24 cellular contexts compared by ENCODE assay signal in genomic region chr2:217182996-217183395, GRCh38.
"Had no signal": no experiment of that assay in that cellular context is flagged by ENCODE, and none has a peak within 500 bp of the region (broad histone marks: within the 10 kb centered on the region; RNA-seq: fewer than 3 reads in every experiment).

No MANE protein-coding gene starts in this region.

- H3K4me3 ChIP-seq: body of pancreas, cardiac muscle cell, left lung, lung, ovary, prostate gland, right atrium auricular region, upper lobe of right lung had no signal

- H3K27ac ChIP-seq: body of pancreas, cardiac muscle cell, left lung, ovary, prostate gland, right atrium auricular region, upper lobe of right lung, VCaP had no signal

- H3K36me3 ChIP-seq: cardiac muscle cell, left lung, ovary, prostate gland, right atrium auricular region, upper lobe of right lung had no signal

- H3K36me3 Mint-ChIP-seq: activated CD8-positive, alpha-beta memory T cell treated with anti-CD3 and anti-CD28 coated beads, Interleukin-2, amount 10 ng/mL, durations not matched to agents 7 days and 5 days had no signal

- H3K4me3 Mint-ChIP-seq: activated CD4-positive, alpha-beta T cell treated with anti-CD3 and anti-CD28 coated beads, Interleukin-2, amount 10 ng/mL, durations not matched to agents 7 days and 5 days; activated CD8-positive, alpha-beta memory T cell treated with anti-CD3 and anti-CD28 coated beads, Interleukin-2, amount 10 ng/mL, durations not matched to agents 7 days and 5 days; activated CD8-positive, alpha-beta T cell treated with anti-CD3 and anti-CD28 coated beads for 36 hours; activated naive CD8-positive, alpha-beta T cell treated with anti-CD3 and anti-CD28 coated beads, Interleukin-2, amount 50 U/mL, for 24 hours; endodermal cell; naive thymus-derived CD8-positive, alpha-beta T cell had no signal

- H3K9me3 Mint-ChIP-seq: activated CD4-positive, alpha-beta T cell treated with anti-CD3 and anti-CD28 coated beads, Interleukin-2, amount 10 ng/mL, durations not matched to agents 7 days and 5 days; activated CD8-positive, alpha-beta T cell treated with anti-CD3 and anti-CD28 coated beads for 36 hours; activated naive CD8-positive, alpha-beta T cell treated with anti-CD3 and anti-CD28 coated beads, Interleukin-2, amount 50 U/mL, for 24 hours had no signal

- H3K4me1 ChIP-seq: body of pancreas, left lung, prostate gland, upper lobe of right lung had no signal

- H3K27me3 ChIP-seq: body of pancreas, left lung, ovary, right atrium auricular region, upper lobe of right lung had no signal

- H3K27me3 Mint-ChIP-seq: activated CD8-positive, alpha-beta memory T cell treated with anti-CD3 and anti-CD28 coated beads, Interleukin-2, amount 10 ng/mL, durations not matched to agents 7 days and 5 days; activated CD8-positive, alpha-beta T cell treated with anti-CD3 and anti-CD28 coated beads for 36 hours; activated naive CD8-positive, alpha-beta T cell treated with anti-CD3 and anti-CD28 coated beads, Interleukin-2, amount 50 U/mL, for 24 hours had no signal

- H3K4me1 Mint-ChIP-seq: activated CD4-positive, alpha-beta T cell treated with anti-CD3 and anti-CD28 coated beads, Interleukin-2, amount 10 ng/mL, durations not matched to agents 7 days and 5 days; activated CD8-positive, alpha-beta memory T cell treated with anti-CD3 and anti-CD28 coated beads, Interleukin-2, amount 10 ng/mL, durations not matched to agents 7 days and 5 days; activated naive CD8-positive, alpha-beta T cell treated with anti-CD3 and anti-CD28 coated beads, Interleukin-2, amount 50 U/mL, for 24 hours; endodermal cell; naive thymus-derived CD8-positive, alpha-beta T cell had no signal

- H3K9me3 ChIP-seq: body of pancreas, left lung, ovary, prostate gland, right atrium auricular region, upper lobe of right lung had no signal

- H3K27ac Mint-ChIP-seq: activated CD4-positive, alpha-beta T cell treated with anti-CD3 and anti-CD28 coated beads, Interleukin-2, amount 10 ng/mL, durations not matched to agents 7 days and 5 days; activated CD8-positive, alpha-beta memory T cell treated with anti-CD3 and anti-CD28 coated beads, Interleukin-2, amount 10 ng/mL, durations not matched to agents 7 days and 5 days; activated CD8-positive, alpha-beta T cell treated with anti-CD3 and anti-CD28 coated beads for 36 hours; activated naive CD8-positive, alpha-beta T cell treated with anti-CD3 and anti-CD28 coated beads, Interleukin-2, amount 50 U/mL, for 24 hours; endodermal cell; naive thymus-derived CD8-positive, alpha-beta T cell had no signal

- ATAC-seq: activated CD4-positive, CD25-positive, alpha-beta regulatory T cell treated with anti-CD3 and anti-CD28 coated beads, Interleukin-2, amount 50 U/mL, for 24 hours; activated CD8-positive, alpha-beta memory T cell treated with anti-CD3 and anti-CD28 coated beads, Interleukin-2, amount 10 ng/mL, durations not matched to agents 7 days and 5 days; activated CD8-positive, alpha-beta T cell treated with anti-CD3 and anti-CD28 coated beads for 36 hours; activated naive CD8-positive, alpha-beta T cell treated with anti-CD3 and anti-CD28 coated beads, Interleukin-2, amount 50 U/mL, for 24 hours; body of pancreas; left lung; naive thymus-derived CD8-positive, alpha-beta T cell; stimulated activated naive CD8-positive, alpha-beta T cell treated with anti-CD3 and anti-CD28 coated beads, Interleukin-15, Interleukin-2, amounts not matched to agents 100 U/mL and 50 U/mL, for 24 hours; upper lobe of right lung had no signal

- DNase-seq: activated CD4-positive, alpha-beta T cell treated with anti-CD3 and anti-CD28 coated beads, Interleukin-2, amount 10 ng/mL, durations not matched to agents 7 days and 5 days; activated CD8-positive, alpha-beta memory T cell treated with anti-CD3 and anti-CD28 coated beads, Interleukin-2, amount 10 ng/mL, durations not matched to agents 7 days and 5 days; activated CD8-positive, alpha-beta T cell treated with anti-CD3 and anti-CD28 coated beads for 36 hours; activated gamma-delta T cell; activated naive CD4-positive, alpha-beta T cell treated with anti-CD3 and anti-CD28 coated beads, Interleukin-2, amount 50 U/mL, for 16 hours; activated naive CD8-positive, alpha-beta T cell treated with anti-CD3 and anti-CD28 coated beads, Interleukin-2, amount 50 U/mL, for 24 hours; activated T-cell treated with anti-CD3 and anti-CD28 coated beads for 4 hours; cortex of kidney; endodermal cell; left lung; naive thymus-derived CD8-positive, alpha-beta T cell; ovary; stimulated activated CD4-positive, alpha-beta T cell treated with anti-CD3 and anti-CD28 coated beads, Interleukin-12 subunit alpha, Interleukin-12 subunit beta, amount 100 ng/mL, for 4 hours; stimulated activated CD4-positive, alpha-beta T cell treated with anti-CD3 and anti-CD28 coated beads, Interleukin-4, amount 100 ng/mL, for 4 hours; stimulated activated naive CD8-positive, alpha-beta T cell treated with anti-CD3 and anti-CD28 coated beads, Interleukin-15, Interleukin-2, amounts not matched to agents 100 U/mL and 50 U/mL, for 24 hours; T-helper 2 cell; upper lobe of right lung had no signal
